ENCODE assay signal across 8 cellular contexts in the genomic region with DNA sequence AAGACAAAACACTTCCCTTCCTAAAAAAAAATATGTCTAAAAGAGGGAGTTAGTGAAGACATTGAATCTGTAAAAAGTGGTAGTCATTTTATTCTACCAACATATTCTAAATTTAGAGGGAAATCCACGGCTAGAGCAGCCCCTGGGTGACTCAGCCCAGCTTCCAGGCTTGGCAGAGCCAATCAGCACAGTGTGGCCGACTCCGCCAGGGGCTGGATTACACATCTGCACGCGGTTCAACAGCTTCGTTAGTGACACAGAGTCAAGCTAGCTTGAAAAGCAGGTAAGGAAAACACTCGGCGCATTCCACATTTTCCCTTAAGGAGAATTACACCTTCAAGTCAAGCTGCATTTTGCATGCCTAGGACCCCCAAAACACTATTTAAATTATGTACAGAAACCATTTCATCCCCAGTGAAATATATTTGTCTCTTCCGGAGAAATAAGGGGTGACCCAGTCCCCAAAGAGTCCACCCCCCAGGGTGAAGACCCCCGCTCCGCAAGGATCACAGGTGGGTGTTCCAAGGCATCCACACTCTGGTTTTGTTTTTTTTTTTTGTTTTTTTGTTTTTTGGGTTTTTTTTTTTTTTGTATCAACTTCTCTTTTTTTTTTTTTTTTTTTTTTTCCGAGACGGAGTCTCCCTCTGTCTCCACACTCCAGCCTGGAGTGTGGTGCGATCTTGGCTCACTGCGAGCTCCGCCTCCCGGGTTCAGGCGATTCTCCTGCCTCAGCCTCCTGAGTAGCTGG. TPM values are rescaled to one million over a fixed set of nuclear protein-coding genes. Genes with fewer than 3 reads are reported as not detected.
DNase-seq lines count a peak whose midpoint lies in the region; TF ChIP-seq lines count a peak whose summit lies in the region.

No MANE protein-coding gene starts in this region.

- H3K27me3 ChIP-seq in mesenchymal stem cell (ENCODE audit: control insufficient read depth in 1 of 2, insufficient read depth in 1 of 2, low read length in 2 of 2): no peaks in the 10 kb centered on the region

- H3K14ac ChIP-seq in mesenchymal stem cell (ENCODE audit: low read length in 2 of 2): no peak overlapping the region

- WGBS in mesenchymal stem cell: 85% methylated on average over 16 of the region's 18 CpGs

- H4K91ac ChIP-seq in mesenchymal stem cell (ENCODE audit: low read length): no peak overlapping the region

- no peak overlapping the region for H2AK5ac ChIP-seq in mesenchymal stem cell (ENCODE audit: low read length, severe bottlenecking)

- no peaks in the 10 kb centered on the region for H3K36me3 ChIP-seq in mesenchymal stem cell (ENCODE audit: control insufficient read depth in 1 of 2, insufficient read depth in 2 of 2, low read depth in 1 of 2, low read length in 2 of 2)

- H2BK12ac ChIP-seq in mesenchymal stem cell (ENCODE audit: low read length in 2 of 2): no peak overlapping the region

- H3K4me1 ChIP-seq in mesenchymal stem cell (ENCODE audit: control insufficient read depth, insufficient read depth, low read depth, low read length): peaks cover 13% of the 10 kb centered on the region

- peak; percentile 57 for DNase-seq in AG10803 (ENCODE audit: low read depth)
- DNase-seq in M059J (ENCODE audit: low read depth): peak; percentile 69
- peak; percentile 46 to 58 for DNase-seq in cardiac fibroblast (ENCODE audit: low read depth in 2 of 2)
- peak; percentile 53 for DNase-seq in mesenchymal stem cell
- DNase-seq in NK-92 (lab: John Stamatoyannopoulos, UW; ENCODE audit: unreplicated experiment): no peak
- DNase-seq in NCI-H510A (lab: John Stamatoyannopoulos, UW): no peak
- no peak for DNase-seq in activated T-cell treated with anti-CD3 and anti-CD28 coated beads for 4 hours
- no peak for DNase-seq in inferior parietal cortex (ENCODE audit: extremely low spot score)

- H3K27ac ChIP-seq in mesenchymal stem cell (ENCODE audit: low read length, poor library complexity, severe bottlenecking): no peak overlapping the region

- no peak overlapping the region for H2AFZ ChIP-seq in mesenchymal stem cell (ENCODE audit: low read depth, low read length)

- H2BK120ac ChIP-seq in mesenchymal stem cell (ENCODE audit: low read depth, low read length): no peak overlapping the region

- H3K4me3 ChIP-seq in AG10803 (ENCODE audit: low read length) (no peak overlapping the region), cardiac fibroblast (replicated peaks in 1 of 2; ENCODE audit: low read depth in 2 of 2, low read length in 2 of 2) (no peak overlapping the region), mesenchymal stem cell (ENCODE audit: insufficient read depth in 1 of 2, low read depth in 1 of 2, low read length in 2 of 2) (no peak overlapping the region)

- H3K4ac ChIP-seq in mesenchymal stem cell (ENCODE audit: low read depth in 1 of 2, low read length in 2 of 2): no peak overlapping the region

- H2BK5ac ChIP-seq in mesenchymal stem cell (ENCODE audit: low read depth, low read length, poor library complexity, severe bottlenecking): no peak overlapping the region

- H3K9me3 ChIP-seq in mesenchymal stem cell (ENCODE audit: control insufficient read depth, low read length): no peaks in the 10 kb centered on the region

- H4K8ac ChIP-seq in mesenchymal stem cell (ENCODE audit: low read length): no peak overlapping the region

- no peak overlapping the region for H2BK15ac ChIP-seq in mesenchymal stem cell (ENCODE audit: low read depth, poor library complexity, severe bottlenecking)

- TF ChIP-seq CTCF in AG10803 (conservative IDR thresholded peaks at IDR 0.05; ENCODE audit: low read length) (no peak; the same call in 1 of the 2 replicates), cardiac fibroblast (IDR thresholded peaks at IDR 0.05; ENCODE audit: low read depth, low read length) (no peak)

- no peak overlapping the region for H3K23ac ChIP-seq in mesenchymal stem cell (ENCODE audit: low read length in 2 of 2)

- H3K18ac ChIP-seq in mesenchymal stem cell (ENCODE audit: low read depth in 1 of 2, low read length in 2 of 2): no peak overlapping the region

- H3K79me1 ChIP-seq in mesenchymal stem cell (replicated peaks; ENCODE audit: low read length, poor library complexity, severe bottlenecking): no peaks in the 10 kb centered on the region

- no peak overlapping the region for H3K4me2 ChIP-seq in mesenchymal stem cell (ENCODE audit: low read length, poor library complexity, severe bottlenecking)

- H3K9ac ChIP-seq in mesenchymal stem cell (ENCODE audit: low read length): peak overlapping the region; percentile 59

RNA-seq across cellular contexts. Expression of gene ARID1B, which starts 58.4 kb away (rescaled TPM):
- total RNA-seq in M059J (2014; rRNA removed; shearing (Covaris generic)): 8.3 and 18.2 TPM in 2 replicates
- polyA plus RNA-seq in mesenchymal stem cell (2013, experiment 1 of 2): 32.3 TPM
- polyA plus RNA-seq in mesenchymal stem cell (2013, experiment 2 of 2): 31.6 TPM

Comparison
In these comparisons a context has a peak if more than half of its experiments do, and no peak if none do; other contexts are left out.
1. DNase-seq: peak in AG10803 (single experiment), M059J (single experiment), cardiac fibroblast (2 of 2) and mesenchymal stem cell (single experiment); none in NK-92 (single experiment), NCI-H510A (single experiment), activated T-cell treated with anti-CD3 and anti-CD28 coated beads for 4 hours (single experiment) and inferior parietal cortex (single experiment).